In the genomic region with DNA sequence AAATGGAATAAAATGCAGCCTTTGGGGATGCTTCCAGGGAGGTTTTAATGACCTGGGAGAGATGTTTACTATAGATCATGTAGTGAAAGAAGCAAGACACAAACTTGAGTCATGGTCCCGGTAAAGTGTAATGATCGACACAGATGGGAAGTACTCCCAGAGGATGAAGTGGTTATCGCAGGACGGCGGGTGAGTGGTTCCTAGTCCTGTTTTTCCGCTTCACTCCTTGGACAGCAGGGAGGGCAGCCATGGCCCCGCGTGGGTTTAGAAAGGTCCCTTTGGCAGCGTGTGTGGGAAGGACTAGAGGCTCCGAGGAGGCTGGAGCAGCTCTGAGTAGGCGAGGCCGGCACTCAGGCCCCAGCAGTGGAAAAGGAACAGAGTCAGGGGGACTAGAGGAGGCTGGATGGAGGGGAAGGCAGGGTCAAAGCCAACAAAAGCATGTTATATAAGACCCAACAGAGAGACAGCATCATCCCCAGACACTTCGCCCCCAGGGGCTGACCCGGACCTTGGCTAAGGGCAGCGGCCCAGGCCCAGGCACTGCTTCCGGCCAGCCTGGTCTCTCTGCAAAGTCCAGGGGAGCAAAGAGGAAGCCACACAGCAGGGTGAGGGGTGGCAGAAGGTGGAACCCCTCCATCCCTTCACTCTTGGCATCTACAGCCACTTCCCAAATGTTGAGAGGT, we compare ENCODE assay signal across 8 cellular contexts. TPM values are rescaled to one million over a fixed set of nuclear protein-coding genes. Genes with fewer than 3 reads are reported as not detected.
DNase-seq lines count a peak whose midpoint lies in the region; ATAC-seq and TF ChIP-seq lines count a peak whose summit lies in the region.
"Had no signal": no experiment of that assay in that cellular context is flagged by ENCODE, and none has a peak within 500 bp of the region (broad histone marks: within the 10 kb centered on the region; RNA-seq: fewer than 3 reads in every experiment).

No MANE protein-coding gene starts in this region.

- ATAC-seq in HG03432 (IDR thresholded peaks at IDR 0.05; ENCODE audit: unreplicated experiment) (no peak), GM21381 (IDR thresholded peaks at IDR 0.05; ENCODE audit: unreplicated experiment) (no peak)

- TF ChIP-seq CTCF in choroid plexus epithelial cell (conservative IDR thresholded peaks at IDR 0.05; ENCODE audit: low read depth, low read length) (no peak), liver (IDR thresholded peaks at IDR 0.05; ENCODE audit: low read depth, low read length, missing input control) (no peak), type B pancreatic cell (conservative IDR thresholded peaks at IDR 0.05) (no peak)

- peak overlapping the region; percentile 74 to 88 for H3K27ac ChIP-seq in liver (ENCODE audit: low read depth in 1 of 2, low read length in 2 of 2)

- TF ChIP-seq RAD21 in liver (IDR thresholded peaks at IDR 0.05), result no peak

- H3K27me3 ChIP-seq in liver (ENCODE audit: control insufficient read depth in 4 of 4, insufficient read depth in 4 of 4, low read length in 3 of 4), result no peaks in the 10 kb centered on the region

- H3K36me3 ChIP-seq in liver (ENCODE audit: control insufficient read depth in 4 of 4, insufficient read depth in 3 of 4, low read depth in 1 of 4, low read length in 3 of 4), result no peaks in the 10 kb centered on the region

- no peaks in the 10 kb centered on the region for H3K9me3 ChIP-seq in liver (ENCODE audit: control insufficient read depth in 4 of 4, low read length in 3 of 4)

- no peak overlapping the region for H3K9ac ChIP-seq in liver (ENCODE audit: low read depth in 1 of 2, low read length in 2 of 2)

- peaks cover 18% of the 10 kb centered on the region for H3K36me3 Mint-ChIP-seq in type B pancreatic cell
- H3K36me3 Mint-ChIP-seq: activated naive CD4-positive, alpha-beta T cell treated with anti-CD3 and anti-CD28 coated beads, Interleukin-2, amount 50 U/mL, for 24 hours had no signal

- peaks cover 0 to 18% (median 17%) of the 10 kb centered on the region in 4 donors for H3K4me1 ChIP-seq in liver (ENCODE audit: control insufficient read depth in 4 of 4, insufficient read depth in 4 of 4, low read length in 3 of 4)

- H3K4me1 Mint-ChIP-seq in type B pancreatic cell (ENCODE audit: unreplicated experiment), result peaks cover 56% of the 10 kb centered on the region

- H3K27me3 Mint-ChIP-seq in type B pancreatic cell, result no peaks in the 10 kb centered on the region
- H3K27me3 Mint-ChIP-seq: activated naive CD4-positive, alpha-beta T cell treated with anti-CD3 and anti-CD28 coated beads, Interleukin-2, amount 50 U/mL, for 24 hours had no signal

- DNase-seq in MV-4-11 (lab: John Stamatoyannopoulos, UW) (peak; percentile 31), choroid plexus epithelial cell (ENCODE audit: low read depth) (peak; percentile 61), type B pancreatic cell (ENCODE audit: extremely low spot score, unreplicated experiment) (no peak), NCI-H2171 (lab: John Stamatoyannopoulos, UW) (no peak)

- peak overlapping the region; percentile 86 for H3K4me3 Mint-ChIP-seq in type B pancreatic cell
- H3K4me3 Mint-ChIP-seq: activated naive CD4-positive, alpha-beta T cell treated with anti-CD3 and anti-CD28 coated beads, Interleukin-2, amount 50 U/mL, for 24 hours had no signal

- no peaks in the 10 kb centered on the region for H3K9me3 Mint-ChIP-seq in type B pancreatic cell
- H3K9me3 Mint-ChIP-seq: activated naive CD4-positive, alpha-beta T cell treated with anti-CD3 and anti-CD28 coated beads, Interleukin-2, amount 50 U/mL, for 24 hours had no signal

- H3K4me3 ChIP-seq in choroid plexus epithelial cell (ENCODE audit: low read depth, low read length) (no peak overlapping the region), liver (ENCODE audit: low read depth in 1 of 3, low read length in 3 of 3) (no peak overlapping the region)

- WGBS in liver, result 83% methylated on average over 16 of the region's 16 CpGs

- peak overlapping the region; percentile 98 for H3K27ac Mint-ChIP-seq in type B pancreatic cell
- H3K27ac Mint-ChIP-seq: activated naive CD4-positive, alpha-beta T cell treated with anti-CD3 and anti-CD28 coated beads, Interleukin-2, amount 50 U/mL, for 24 hours had no signal

TF ChIP-seq in liver, 16 proteins besides CTCF, POLR2A, EP300 and RAD21:
- peak; percentile 9 for TF ChIP-seq NR2F2 (IDR thresholded peaks at IDR 0.05)
- TF ChIP-seq JUND (IDR thresholded peaks at IDR 0.05), result no peak
TF ChIP-seq in liver: peak in this region for 1.

RNA-seq across cellular contexts. Expression of a gene that starts 49.1 kb away (rescaled TPM):
- total RNA-seq in liver, result 1 to 10 TPM; 1.7 to 4.6 TPM
- 1 to 10 TPM; 2.2 to 2.3 TPM for polyA plus RNA-seq in liver
- total RNA-seq in type B pancreatic cell (ENCODE audit: low replicate concordance), result 43.1 and 48.8 TPM in 2 replicates

Comparison
In these comparisons a context has a peak if more than half of its experiments do, and no peak if none do; other contexts are left out.
1. DNase-seq: peak in MV-4-11 (single experiment) and choroid plexus epithelial cell (single experiment); none in type B pancreatic cell (single experiment) and NCI-H2171 (single experiment).